Comparison of ENCODE assay signal across 11 cellular contexts in genomic region chr3:89025185-89025584, GRCh38.
DNase-seq lines count a peak whose midpoint lies in the region; TF ChIP-seq lines count a peak whose summit lies in the region.
"Had no signal": no experiment of that assay in that cellular context is flagged by ENCODE, and none has a peak within 500 bp of the region (broad histone marks: within the 10 kb centered on the region; RNA-seq: fewer than 3 reads in every experiment).

No MANE protein-coding gene starts in this region.

- H3K9me3 ChIP-seq in HEK293 (ENCODE audit: control insufficient read depth, insufficient read depth, low read depth, low read length) (no peaks in the 10 kb centered on the region), BE2C (no peaks in the 10 kb centered on the region)
- H3K9me3 ChIP-seq: sigmoid colon had no signal

- DNase-seq in AG04449 (ENCODE audit: low read depth, low spot score) (peak; percentile 38), amniotic epithelial cell (ENCODE audit: low read depth) (peak; percentile 45), kidney glomerular epithelial cell (lab: John Stamatoyannopoulos, UW) (peak; percentile 96), GM10266 (ENCODE audit: extremely low spot score) (no peak), BE2C (no peak), occipital lobe (lab: John Stamatoyannopoulos, UW) (no peak)
- no peak for DNase-seq in activated CD4-positive, alpha-beta T cell treated with anti-CD3 and anti-CD28 coated beads for 4 hours
- DNase-seq: activated naive CD8-positive, alpha-beta T cell treated with anti-CD3 and anti-CD28 coated beads, Interleukin-2, amount 50 U/mL, for 24 hours; sigmoid colon; T1000 had no signal

- H3K27ac ChIP-seq in HEK293 (ENCODE audit: extremely low read depth, low read depth, low read length) = no peak overlapping the region
- H3K27ac ChIP-seq: sigmoid colon had no signal

- H3K27me3 ChIP-seq in BE2C = no peaks in the 10 kb centered on the region
- H3K27me3 ChIP-seq: sigmoid colon had no signal

- POLR2A ChIA-PET in AG04449 (lab: Yijun Ruan, JAX) = no interaction called here
- POLR2A ChIA-PET in HEK293 (lab: Yijun Ruan, JAX) = no interaction called here

- H3K36me3 ChIP-seq in HEK293 (ENCODE audit: control insufficient read depth in 2 of 2, insufficient read depth in 1 of 2, low read length in 2 of 2) (no peaks in the 10 kb centered on the region), BE2C (no peaks in the 10 kb centered on the region)
- H3K36me3 ChIP-seq: sigmoid colon had no signal

- CTCF ChIA-PET in AG04449 (lab: Yijun Ruan, JAX) (no interaction called here), HEK293 (lab: Yijun Ruan, JAX) (no interaction called here)

- no peak for TF ChIP-seq CTCF in AG04449 (IDR thresholded peaks at IDR 0.05; ENCODE audit: insufficient read depth, low read length, missing control alignments)
- no peak for TF ChIP-seq CTCF in HEK293 (tag by site-specific recombination; IDR thresholded peaks at IDR 0.05)
- TF ChIP-seq CTCF in GM10266 (IDR thresholded peaks at IDR 0.05; ENCODE audit: control insufficient read depth, insufficient read depth, low read depth, missing control alignments) = no peak
- TF ChIP-seq CTCF in BE2C (IDR thresholded peaks at IDR 0.05; ENCODE audit: low read depth, low read length) = no peak

- H3K4me1 ChIP-seq in HEK293 (ENCODE audit: control insufficient read depth, insufficient read depth, low read length) (no peaks in the 10 kb centered on the region), BE2C (no peaks in the 10 kb centered on the region)
- H3K4me1 ChIP-seq: sigmoid colon had no signal

- H3K4me3 ChIP-seq in AG04449 (ENCODE audit: low read depth, low read length) (no peak overlapping the region), HEK293 (ENCODE audit: low read depth, low read length) (no peak overlapping the region; the same call in 1 of the 2 replicates), BE2C (ENCODE audit: low read depth, low read length) (no peak overlapping the region)
- H3K4me3 ChIP-seq: sigmoid colon had no signal

TF ChIP-seq in HEK293, 187 proteins besides CTCF, POLR2A, EP300 and RAD21:
- TF ChIP-seq, protein P1, sequence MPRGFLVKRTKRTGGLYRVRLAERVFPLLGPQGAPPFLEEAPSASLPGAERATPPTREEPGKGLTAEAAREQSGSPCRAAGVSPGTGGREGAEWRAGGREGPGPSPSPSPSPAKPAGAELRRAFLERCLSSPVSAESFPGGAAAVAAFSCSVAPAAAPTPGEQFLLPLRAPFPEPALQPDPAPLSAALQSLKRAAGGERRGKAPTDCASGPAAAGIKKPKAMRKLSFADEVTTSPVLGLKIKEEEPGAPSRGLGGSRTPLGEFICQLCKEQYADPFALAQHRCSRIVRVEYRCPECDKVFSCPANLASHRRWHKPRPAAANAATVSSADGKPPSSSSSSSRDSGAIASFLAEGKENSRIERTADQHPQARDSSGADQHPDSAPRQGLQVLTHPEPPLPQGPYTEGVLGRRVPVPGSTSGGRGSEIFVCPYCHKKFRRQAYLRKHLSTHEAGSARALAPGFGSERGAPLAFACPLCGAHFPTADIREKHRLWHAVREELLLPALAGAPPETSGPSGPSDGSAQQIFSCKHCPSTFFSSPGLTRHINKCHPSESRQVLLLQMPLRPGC (tag by site-specific recombination; IDR thresholded peaks at IDR 0.05) = 0 out of 2 replicates have a peak, but pooled peaks have one; percentile 24
- TF ChIP-seq MZF1 (tag by site-specific recombination; IDR thresholded peaks at IDR 0.05; ENCODE audit: borderline replicate concordance) (0 out of 2 replicates have a peak, but pooled peaks have one; percentile 34), ZBTB44 (tag by site-specific recombination; IDR thresholded peaks at IDR 0.05) (peak; percentile 50; the same call in 1 of the 2 replicates), ZNF10 (tag by site-specific recombination; IDR thresholded peaks at IDR 0.05) (no peak), TSHZ1 (tag by site-specific recombination; IDR thresholded peaks at IDR 0.05; ENCODE audit: borderline replicate concordance) (peak; percentile 42; the same call in 1 of the 2 replicates), ZNF335 (tag by site-specific recombination; conservative IDR thresholded peaks at IDR 0.05) (no peak), ZBTB26 (tag by site-specific recombination; optimal IDR thresholded peaks at IDR 0.05) (no peak), OSR2 (tag by site-specific recombination; IDR thresholded peaks at IDR 0.05) (peak; percentile 65), ZNF16 (tag by site-specific recombination; IDR thresholded peaks at IDR 0.05; ENCODE audit: low read depth) (no peak), ZNF76 (tag by site-specific recombination; IDR thresholded peaks at IDR 0.05; ENCODE audit: borderline replicate concordance, low read depth) (no peak), SP7 (tag by site-specific recombination; IDR thresholded peaks at IDR 0.05) (peak; percentile 90), ZEB2 (tag by site-specific recombination; IDR thresholded peaks at IDR 0.05) (0 out of 2 replicates have a peak, but pooled peaks have one; percentile 28)
- TF ChIP-seq, protein P2, sequence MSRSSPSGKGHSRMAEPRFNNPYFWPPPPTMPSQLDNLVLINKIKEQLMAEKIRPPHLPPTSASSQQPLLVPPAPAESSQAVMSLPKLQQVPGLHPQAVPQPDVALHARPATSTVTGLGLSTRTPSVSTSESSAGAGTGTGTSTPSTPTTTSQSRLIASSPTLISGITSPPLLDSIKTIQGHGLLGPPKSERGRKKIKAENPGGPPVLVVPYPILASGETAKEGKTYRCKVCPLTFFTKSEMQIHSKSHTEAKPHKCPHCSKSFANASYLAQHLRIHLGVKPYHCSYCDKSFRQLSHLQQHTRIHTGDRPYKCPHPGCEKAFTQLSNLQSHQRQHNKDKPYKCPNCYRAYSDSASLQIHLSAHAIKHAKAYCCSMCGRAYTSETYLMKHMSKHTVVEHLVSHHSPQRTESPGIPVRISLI (tag by site-specific recombination; IDR thresholded peaks at IDR 0.05) = peak; percentile 57; the same call in 1 of the 2 replicates
- TF ChIP-seq, protein P3, sequence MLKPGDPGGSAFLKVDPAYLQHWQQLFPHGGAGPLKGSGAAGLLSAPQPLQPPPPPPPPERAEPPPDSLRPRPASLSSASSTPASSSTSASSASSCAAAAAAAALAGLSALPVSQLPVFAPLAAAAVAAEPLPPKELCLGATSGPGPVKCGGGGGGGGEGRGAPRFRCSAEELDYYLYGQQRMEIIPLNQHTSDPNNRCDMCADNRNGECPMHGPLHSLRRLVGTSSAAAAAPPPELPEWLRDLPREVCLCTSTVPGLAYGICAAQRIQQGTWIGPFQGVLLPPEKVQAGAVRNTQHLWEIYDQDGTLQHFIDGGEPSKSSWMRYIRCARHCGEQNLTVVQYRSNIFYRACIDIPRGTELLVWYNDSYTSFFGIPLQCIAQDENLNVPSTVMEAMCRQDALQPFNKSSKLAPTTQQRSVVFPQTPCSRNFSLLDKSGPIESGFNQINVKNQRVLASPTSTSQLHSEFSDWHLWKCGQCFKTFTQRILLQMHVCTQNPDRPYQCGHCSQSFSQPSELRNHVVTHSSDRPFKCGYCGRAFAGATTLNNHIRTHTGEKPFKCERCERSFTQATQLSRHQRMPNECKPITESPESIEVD (tag by site-specific recombination; IDR thresholded peaks at IDR 0.05) = 0 out of 2 replicates have a peak, but pooled peaks have one; percentile 37

Comparison
In these comparisons a context has a peak if more than half of its experiments do, and no peak if none do; other contexts are left out.
1. DNase-seq: peak in AG04449 (single experiment), amniotic epithelial cell (single experiment) and kidney glomerular epithelial cell (single experiment); none in GM10266 (single experiment), BE2C (single experiment), occipital lobe (single experiment) and activated CD4-positive, alpha-beta T cell treated with anti-CD3 and anti-CD28 coated beads for 4 hours (0 of 2).